27 cellular contexts compared by ENCODE assay signal in genomic region chr20:1633535-1633934, GRCh38. TPM values are rescaled to one million over a fixed set of nuclear protein-coding genes. Genes with fewer than 3 reads are reported as not detected.
DNase-seq lines count a peak whose midpoint lies in the region; ATAC-seq, FAIRE-seq and TF ChIP-seq lines count a peak whose summit lies in the region.
"Had no signal": no experiment of that assay in that cellular context is flagged by ENCODE, and none has a peak within 500 bp of the region (broad histone marks: within the 10 kb centered on the region; RNA-seq: fewer than 3 reads in every experiment).

No MANE protein-coding gene starts in this region.

- intact Hi-C loops in PC-3 (cut with micrococcal nuclease) (no loop called here), colonic mucosa (cut with DNase I) (no loop called here)

- H4K20me1 ChIP-seq in PC-3 (ENCODE audit: low read length) = no peaks in the 10 kb centered on the region

- TF ChIP-seq CTCF in PC-3 (conservative IDR thresholded peaks at IDR 0.05; ENCODE audit: low read depth, low read length) (no peak), bronchial epithelial cell (IDR thresholded peaks at IDR 0.05; ENCODE audit: insufficient read depth, low read length, severe bottlenecking) (no peak), colonic mucosa (IDR thresholded peaks at IDR 0.05) (no peak)

- no peaks in the 10 kb centered on the region for H3K79me2 ChIP-seq in PC-3 (ENCODE audit: low read length)

- no peaks in the 10 kb centered on the region for H3K27me3 Mint-ChIP-seq in activated naive CD4-positive, alpha-beta T cell treated with anti-CD3 and anti-CD28 coated beads, Interleukin-2, amount 50 U/mL, for 24 hours
- no peaks in the 10 kb centered on the region for H3K27me3 Mint-ChIP-seq in naive thymus-derived CD8-positive, alpha-beta T cell

- H3K36me3 ChIP-seq in PC-3 (ENCODE audit: low read depth, low read length) (no peaks in the 10 kb centered on the region), bronchial epithelial cell (ENCODE audit: control insufficient read depth, insufficient read depth, low read length) (no peaks in the 10 kb centered on the region), colonic mucosa (no peaks in the 10 kb centered on the region)
- H3K36me3 ChIP-seq: left ventricle myocardium inferior, SJCRH30, tibial artery had no signal

- ATAC-seq in PC-3 = no peak
- no peak for ATAC-seq in naive thymus-derived CD8-positive, alpha-beta T cell
- ATAC-seq: A549; right cardiac atrium; stimulated activated naive B cell treated with anti-CD40 and anti-IgM and Interleukin-4, amounts not matched to agents 10 μg/mL and 1 μg/mL and 100 μg/mL, for 72 hours had no signal

- DNase-seq in activated naive CD4-positive, alpha-beta T cell treated with Interleukin-2 at 50 U/mL for 16 hours = no peak
- peak; percentile 38 for DNase-seq in PC-3
- peak; percentile 19 for DNase-seq in bronchial epithelial cell (ENCODE audit: low read depth)
- DNase-seq in naive thymus-derived CD8-positive, alpha-beta T cell = no peak
- no peak for DNase-seq in GM12891 (ENCODE audit: insufficient read length, low spot score)
- DNase-seq in colonic mucosa = no peak
- no peak for DNase-seq in GF-D8 (lab: John Stamatoyannopoulos, UW)
- DNase-seq: activated CD4-positive, alpha-beta T cell treated with anti-CD3 and anti-CD28 coated beads for 1 hour; activated naive CD4-positive, alpha-beta T cell treated with anti-CD3 and anti-CD28 coated beads for 36 hours; C1 segment of cervical spinal cord; dorsolateral prefrontal cortex; left ventricle myocardium inferior; NCI-H1092 treated with DMSO at 0.1 percent for 48 hours; NCI-H2081 treated with DMSO at 0.1 percent for 48 hours; NCI-H524; nucleus accumbens; right cardiac atrium; SJCRH30; stimulated activated CD4-positive, alpha-beta T cell treated with anti-CD3 and anti-CD28 coated beads, Interleukin-15, amount 100 ng/mL, for 24 hours; stimulated activated naive B cell treated with anti-CD40 and anti-IgM and Interleukin-4, amounts not matched to agents 10 μg/mL and 1 μg/mL and 100 μg/mL, for 72 hours; tibial artery had no signal

- H3K9me2 ChIP-seq in PC-3 (replicated peaks; ENCODE audit: low read length) = no peaks in the 10 kb centered on the region

- no peak overlapping the region for H3K4me3 ChIP-seq in PC-3 (ENCODE audit: low read length)
- no peak overlapping the region for H3K4me3 ChIP-seq in bronchial epithelial cell (ENCODE audit: low read depth, low read length)
- no peak overlapping the region for H3K4me3 ChIP-seq in colonic mucosa
- H3K4me3 ChIP-seq: A549, dorsolateral prefrontal cortex, left ventricle myocardium inferior, SJCRH30, tibial artery had no signal

- FAIRE-seq in bronchial epithelial cell (lab: Jason Lieb, UNC) = no peak
- no peak for FAIRE-seq in GM12891 (lab: Jason Lieb, UNC)
- FAIRE-seq: A549, H54 had no signal

- no peak overlapping the region for H3K4me2 ChIP-seq in PC-3 (ENCODE audit: low read length)
- H3K4me2 ChIP-seq: A549 had no signal

- TF ChIP-seq POLR2A in GM12891 (IDR thresholded peaks at IDR 0.05; ENCODE audit: low read depth, low read length) = no peak

- no peaks in the 10 kb centered on the region for H3F3A ChIP-seq in PC-3 (ENCODE audit: low read length, unreplicated experiment)

- H3K27me3 ChIP-seq in PC-3 (ENCODE audit: low read length) = no peaks in the 10 kb centered on the region
- no peaks in the 10 kb centered on the region for H3K27me3 ChIP-seq in bronchial epithelial cell (ENCODE audit: control insufficient read depth, insufficient read depth, low read length)
- H3K27me3 ChIP-seq in colonic mucosa = no peaks in the 10 kb centered on the region
- H3K27me3 ChIP-seq: tibial artery had no signal

- peaks cover 80% of the 10 kb centered on the region for H3K4me1 Mint-ChIP-seq in activated naive CD4-positive, alpha-beta T cell treated with anti-CD3 and anti-CD28 coated beads, Interleukin-2, amount 50 U/mL, for 24 hours
- H3K4me1 Mint-ChIP-seq in naive thymus-derived CD8-positive, alpha-beta T cell = peaks cover 30 to 74% (median 52%) of the 10 kb centered on the region in 4 donors
- H3K4me1 Mint-ChIP-seq: brain had no signal

- no peak overlapping the region for H3K4me3 Mint-ChIP-seq in activated naive CD4-positive, alpha-beta T cell treated with anti-CD3 and anti-CD28 coated beads, Interleukin-2, amount 50 U/mL, for 24 hours
- peak overlapping the region in 7 of 10 donors; percentile 11 to 81 (median 40) for H3K4me3 Mint-ChIP-seq in naive thymus-derived CD8-positive, alpha-beta T cell
- H3K4me3 Mint-ChIP-seq: activated naive CD4-positive, alpha-beta T cell treated with anti-CD3 and anti-CD28 coated beads for 36 hours; brain; stimulated activated naive B cell treated with anti-CD40 and anti-IgM and Interleukin-4, amounts not matched to agents 10 μg/mL and 1 μg/mL and 100 μg/mL, for 72 hours had no signal

- H3K27ac ChIP-seq in PC-3 (ENCODE audit: low read length) (no peak overlapping the region), colonic mucosa (no peak overlapping the region)
- H3K27ac ChIP-seq: A549, dorsolateral prefrontal cortex, epithelial cell of prostate, left ventricle myocardium inferior, SJCRH30, tibial artery had no signal

- peaks cover 44% of the 10 kb centered on the region for H3K36me3 Mint-ChIP-seq in activated naive CD4-positive, alpha-beta T cell treated with anti-CD3 and anti-CD28 coated beads, Interleukin-2, amount 50 U/mL, for 24 hours
- peaks cover 14 to 83% (median 49%) of the 10 kb centered on the region in 3 donors for H3K36me3 Mint-ChIP-seq in naive thymus-derived CD8-positive, alpha-beta T cell
- H3K36me3 Mint-ChIP-seq: brain; stimulated activated naive B cell treated with anti-CD40 and anti-IgM and Interleukin-4, amounts not matched to agents 10 μg/mL and 1 μg/mL and 100 μg/mL, for 72 hours had no signal

- CTCF ChIA-PET in PC-3 (lab: Charles Lee) = no interaction called here

- POLR2A ChIA-PET in PC-3 (lab: Charles Lee; ENCODE audit: unreplicated experiment) = no interaction called here
- POLR2A ChIA-PET in naive thymus-derived CD8-positive, alpha-beta T cell (lab: Charles Lee) = no interaction called here

- peak overlapping the region; percentile 82 for H3K27ac Mint-ChIP-seq in activated naive CD4-positive, alpha-beta T cell treated with anti-CD3 and anti-CD28 coated beads, Interleukin-2, amount 50 U/mL, for 24 hours
- peak overlapping the region; percentile 51 to 95 (median 87) for H3K27ac Mint-ChIP-seq in naive thymus-derived CD8-positive, alpha-beta T cell
- H3K27ac Mint-ChIP-seq: activated naive CD4-positive, alpha-beta T cell treated with anti-CD3 and anti-CD28 coated beads for 36 hours; brain; stimulated activated naive B cell treated with anti-CD40 and anti-IgM and Interleukin-4, amounts not matched to agents 10 μg/mL and 1 μg/mL and 100 μg/mL, for 72 hours had no signal

- H3K9ac ChIP-seq in PC-3 (ENCODE audit: low read length) (no peak overlapping the region), colonic mucosa (ENCODE audit: low read depth in 2 of 2, low read length in 2 of 2) (no peak overlapping the region)

- H3K4me1 ChIP-seq in PC-3 (ENCODE audit: insufficient read depth, low read length) (0 out of 2 replicates have a peak, but pooled peaks cover 6% of the 10 kb centered on the region), colonic mucosa (no peaks in the 10 kb centered on the region)
- H3K4me1 ChIP-seq: left ventricle myocardium inferior, SJCRH30, tibial artery had no signal

- peak overlapping the region; percentile 54; the same call in 1 of the 2 replicates for H2AFZ ChIP-seq in PC-3 (ENCODE audit: low read length)

- no TSS peak for BruUV-seq in PC-3 (replicated peaks; lab: Mats Ljungman, UMichigan)

- no peaks in the 10 kb centered on the region for H3K9me3 ChIP-seq in PC-3 (ENCODE audit: low read length)
- no peaks in the 10 kb centered on the region for H3K9me3 ChIP-seq in colonic mucosa
- H3K9me3 ChIP-seq: A549, left ventricle myocardium inferior, SJCRH30, tibial artery had no signal

- H3K9me3 Mint-ChIP-seq in activated naive CD4-positive, alpha-beta T cell treated with anti-CD3 and anti-CD28 coated beads, Interleukin-2, amount 50 U/mL, for 24 hours = no peaks in the 10 kb centered on the region
- H3K9me3 Mint-ChIP-seq in naive thymus-derived CD8-positive, alpha-beta T cell = no peaks in the 10 kb centered on the region
- H3K9me3 Mint-ChIP-seq: activated naive CD4-positive, alpha-beta T cell treated with anti-CD3 and anti-CD28 coated beads for 36 hours; stimulated activated naive B cell treated with anti-CD40 and anti-IgM and Interleukin-4, amounts not matched to agents 10 μg/mL and 1 μg/mL and 100 μg/mL, for 72 hours had no signal

TF ChIP-seq in GM12891, 5 proteins besides CTCF, POLR2A, EP300 and RAD21:
- TF ChIP-seq SPI1 (IDR thresholded peaks at IDR 0.05; ENCODE audit: low read depth, low read length) = no peak
- no peak for TF ChIP-seq PAX5 (IDR thresholded peaks at IDR 0.05; ENCODE audit: insufficient read depth, low read length, severe bottlenecking)
- TF ChIP-seq POU2F2 (IDR thresholded peaks at IDR 0.05; ENCODE audit: low read depth, low read length) = no peak
- TF ChIP-seq TAF1 (IDR thresholded peaks at IDR 0.05; ENCODE audit: low read depth, low read length) = no peak
- TF ChIP-seq POLR2AphosphoS5 (IDR thresholded peaks at IDR 0.05; ENCODE audit: low read depth, low read length) = no peak

RNA-seq across cellular contexts. Expression of gene SIRPB1, which starts 13.7 kb away (rescaled TPM):
- total RNA-seq in PC-3 (2014; rRNA removed) (1.7 and 11.6 TPM in 2 replicates), bronchial epithelial cell (not detected in 2 replicates), colonic mucosa (1 to 10 TPM in 1 of 2 donors, under 1 TPM in 1; 0.82 to 1.0 TPM)
- total RNA-seq in naive thymus-derived CD8-positive, alpha-beta T cell = 10 to 100 TPM; 13.3 to 14.8 TPM
- 1 to 10 TPM in 2 of 3 donors, under 1 TPM in 1; 0.23 to 6.1 (median 3.3) TPM for polyA plus RNA-seq in naive thymus-derived CD8-positive, alpha-beta T cell
- polyA plus RNA-seq in GM12891 (2012; ENCODE audit: low read depth, missing spikeins) = 14.7 TPM
- total RNA-seq: SJCRH30 had no signal

RNA-seq across cellular contexts. Expression of gene SIRPG, which starts 24.0 kb away (rescaled TPM):
- total RNA-seq in PC-3 (2014; rRNA removed) (0.86 TPM in 1 of 2 replicates, not detected in the other), bronchial epithelial cell (not detected in 2 replicates), colonic mucosa (under 1 TPM; 0.61 to 0.69 TPM)
- 10 to 100 TPM; 47.5 to 52.2 TPM for total RNA-seq in naive thymus-derived CD8-positive, alpha-beta T cell
- 100 to 1,000 TPM; 165 to 246 (median 187) TPM for polyA plus RNA-seq in naive thymus-derived CD8-positive, alpha-beta T cell
- polyA plus RNA-seq in GM12891 (2012; ENCODE audit: low read depth, missing spikeins) = 12.1 TPM
- total RNA-seq: Daoy, left ventricle myocardium inferior, SJCRH30 had no signal
- polyA plus RNA-seq: A549, right cardiac atrium had no signal

Comparison
In these comparisons a context has a peak if more than half of its experiments do, and no peak if none do; other contexts are left out.
1. DNase-seq: peak in PC-3 (single experiment) and bronchial epithelial cell (single experiment); none in activated naive CD4-positive, alpha-beta T cell treated with Interleukin-2 at 50 U/mL for 16 hours (single experiment), naive thymus-derived CD8-positive, alpha-beta T cell (0 of 10), GM12891 (single experiment), colonic mucosa (single experiment) and GF-D8 (single experiment).
2. RNA of gene SIRPG, which starts 24.0 kb away (total RNA-seq): 47.5 to 52.2 TPM in naive thymus-derived CD8-positive, alpha-beta T cell; 0.61 to 0.69 TPM in colonic mucosa, 0.86 TPM in PC-3 and not detected in bronchial epithelial cell; every median in the first group is over 10 times any median in the second.